In the genomic region with DNA sequence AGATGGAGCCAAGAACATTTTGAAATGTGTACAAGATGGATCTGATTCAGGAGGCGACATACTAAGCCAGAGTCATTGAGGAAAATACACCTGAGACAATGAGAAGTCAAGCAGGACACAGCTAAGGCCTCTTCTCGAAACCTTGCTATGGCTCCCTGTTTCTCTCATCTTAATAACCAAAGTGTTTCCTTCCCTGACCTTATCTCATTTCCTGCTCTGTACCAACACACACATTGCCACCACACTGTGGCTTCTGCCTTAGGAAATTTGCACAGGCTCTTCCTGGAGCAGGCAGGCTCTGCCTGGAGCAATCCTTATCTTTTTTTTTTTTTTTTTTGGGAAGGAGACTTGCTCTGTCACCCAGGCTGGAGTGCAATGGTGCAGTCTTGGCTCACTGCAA, we compare ENCODE assay signal across 12 cellular contexts. TPM values are rescaled to one million over a fixed set of nuclear protein-coding genes. Genes with fewer than 3 reads are reported as not detected.
"Had no signal": no experiment of that assay in that cellular context is flagged by ENCODE, and none has a peak within 500 bp of the region (broad histone marks: within the 10 kb centered on the region; RNA-seq: fewer than 3 reads in every experiment).

No MANE protein-coding gene starts in this region.

- ATAC-seq: esophagus mucosa, natural killer cell had no signal

- DNase-seq: activated CD4-positive, CD25-positive, alpha-beta regulatory T cell treated with anti-CD3 and anti-CD28 coated beads, Interleukin-2, amount 50 U/mL, for 72 hours; activated naive CD4-positive, alpha-beta T cell treated with anti-CD3 and anti-CD28 coated beads, Interleukin-2, amount 10 ng/mL, durations not matched to agents 7 days and 5 days; left ventricle myocardium inferior; natural killer cell; stimulated activated CD4-positive, alpha-beta T cell treated with anti-CD3 and anti-CD28 coated beads, Interleukin-15, amount 100 ng/mL, for 24 hours; stimulated activated CD4-positive, alpha-beta T cell treated with anti-CD3 and anti-CD28 coated beads, Interleukin-4, amount 100 ng/mL, for 1 hour; tibial artery had no signal

- H3K27me3 ChIP-seq: ascending aorta, hepatocyte, neutrophil, tibial artery had no signal

- H2AFZ ChIP-seq: hepatocyte had no signal

- H3K9me3 ChIP-seq: ascending aorta, left ventricle myocardium inferior, neutrophil, tibial artery had no signal

- H3K36me3 ChIP-seq: ascending aorta, left ventricle myocardium inferior, neutrophil, tibial artery had no signal

- H3K4me2 ChIP-seq: hepatocyte had no signal

- H3K4me1 ChIP-seq: ascending aorta, left ventricle myocardium inferior, tibial artery had no signal

- H3K4me3 ChIP-seq: ascending aorta, hepatocyte, left ventricle myocardium inferior, skin epidermis, tibial artery had no signal

- H3K27ac ChIP-seq: ascending aorta, hepatocyte, left ventricle myocardium inferior, neutrophil, skin epidermis, tibial artery had no signal

- H3K79me2 ChIP-seq: hepatocyte had no signal

RNA-seq across cellular contexts. Expression of a gene that starts 36.6 kb away (rescaled TPM):
- total RNA-seq: ascending aorta had no signal
